1 cellular context compared by ENCODE assay signal in genomic region chr14:23321572-23322547, GRCh38.
TF ChIP-seq lines count a peak whose summit lies in the region.

No MANE protein-coding gene starts in this region.

TF ChIP-seq in IMR-90, 13 proteins besides CTCF, POLR2A, EP300 and RAD21:
- TF ChIP-seq ELK1 (IDR thresholded peaks at IDR 0.05; ENCODE audit: borderline replicate concordance, low read depth, low read length) (no peak), BHLHE40 (IDR thresholded peaks at IDR 0.05; ENCODE audit: low read depth, low read length) (peak; percentile 40; the same call in 1 of the 2 replicates)
